ENCODE assay signal across 12 cellular contexts in the genomic region with DNA sequence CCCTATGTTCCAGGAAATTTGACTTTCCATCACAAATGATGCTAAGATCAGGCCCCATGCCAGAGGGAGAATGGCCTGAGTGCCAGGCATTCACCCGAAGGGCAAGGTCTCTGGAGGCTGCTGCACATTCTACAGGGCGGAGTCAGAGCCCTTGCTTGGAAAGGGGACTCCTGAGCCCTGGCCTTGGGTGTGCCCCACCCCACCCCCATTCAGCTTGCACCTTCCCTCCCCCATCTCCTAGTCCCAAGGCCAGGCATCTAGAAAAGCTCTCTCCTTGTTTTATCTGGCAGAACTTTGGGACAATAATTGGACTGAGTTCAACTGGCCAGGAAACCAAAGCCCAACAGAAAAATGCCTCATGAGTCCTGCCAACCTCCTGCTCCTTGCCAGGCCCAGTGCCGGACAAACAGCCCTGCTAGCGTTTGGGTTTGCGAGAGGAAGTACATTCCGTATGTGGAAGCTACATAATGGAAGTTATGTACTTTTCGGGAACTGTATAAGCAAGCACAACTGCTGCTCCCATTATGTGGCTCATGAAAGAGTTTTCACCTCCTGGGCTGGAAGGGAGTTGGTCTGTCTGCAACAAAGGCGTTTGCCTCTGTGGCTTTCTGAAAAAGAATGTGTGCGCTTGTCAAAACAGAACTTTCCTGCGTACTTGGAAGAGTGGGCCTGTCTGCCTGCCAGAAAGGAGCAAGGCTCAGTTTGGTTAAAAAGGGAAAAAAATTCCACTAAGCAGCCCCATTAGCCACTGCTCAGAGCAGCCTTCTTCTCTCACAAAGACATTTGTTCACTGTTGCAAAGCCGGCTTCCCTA.
DNase-seq lines count a peak whose midpoint lies in the region; ATAC-seq lines count a peak whose summit lies in the region.
"Had no signal": no experiment of that assay in that cellular context is flagged by ENCODE, and none has a peak within 500 bp of the region (broad histone marks: within the 10 kb centered on the region; RNA-seq: fewer than 3 reads in every experiment).

No MANE protein-coding gene starts in this region.

- DNase-seq in Daoy (ENCODE audit: low read depth), result peak; percentile 11
- DNase-seq in cerebellar nuclear complex (lab: John Stamatoyannopoulos, UW), result peak; percentile 11 to 58
- DNase-seq in iris pigment epithelial cell (ENCODE audit: low read depth), result peak; percentile 47
- DNase-seq in pulmonary artery endothelial cell (ENCODE audit: low read depth, low spot score), result peak; percentile 87
- no peak for DNase-seq in activated CD4-positive, alpha-beta T cell treated with anti-CD3 and anti-CD28 coated beads for 1 hour
- DNase-seq: BE2C; effector memory CD4-positive, alpha-beta T cell; stimulated activated CD4-positive, alpha-beta T cell treated with anti-CD3 and anti-CD28 coated beads, Interleukin-4, amount 100 ng/mL, for 24 hours had no signal

- ATAC-seq in HG03521 (IDR thresholded peaks at IDR 0.05; ENCODE audit: unreplicated experiment) (no peak), GM21447 (IDR thresholded peaks at IDR 0.05; ENCODE audit: unreplicated experiment) (no peak), HG03039 (IDR thresholded peaks at IDR 0.05; ENCODE audit: unreplicated experiment) (no peak)
- ATAC-seq: WTC11 had no signal
